Comparison of ENCODE assay signal across 1 cellular context in genomic region chr6:149336529-149336928, GRCh38.
TF ChIP-seq lines count a peak whose summit lies in the region.

No MANE protein-coding gene starts in this region.

TF ChIP-seq in WTC11, 78 proteins besides CTCF, POLR2A, EP300 and RAD21 (continued from another document):
- TF ChIP-seq AR (CRISPR knock-in tag; IDR thresholded peaks at IDR 0.05) (no peak), FOXP1 (CRISPR knock-in tag; IDR thresholded peaks at IDR 0.05; ENCODE audit: borderline replicate concordance) (no peak), JUN (CRISPR knock-in tag; IDR thresholded peaks at IDR 0.05) (no peak), ESRRA (CRISPR knock-in tag; IDR thresholded peaks at IDR 0.05; ENCODE audit: borderline replicate concordance) (no peak), NR1H2 (CRISPR knock-in tag; IDR thresholded peaks at IDR 0.05) (no peak), CREB1 (CRISPR knock-in tag; IDR thresholded peaks at IDR 0.05) (no peak), SMAD4 (CRISPR knock-in tag; IDR thresholded peaks at IDR 0.05) (no peak)
